In the genomic region with DNA sequence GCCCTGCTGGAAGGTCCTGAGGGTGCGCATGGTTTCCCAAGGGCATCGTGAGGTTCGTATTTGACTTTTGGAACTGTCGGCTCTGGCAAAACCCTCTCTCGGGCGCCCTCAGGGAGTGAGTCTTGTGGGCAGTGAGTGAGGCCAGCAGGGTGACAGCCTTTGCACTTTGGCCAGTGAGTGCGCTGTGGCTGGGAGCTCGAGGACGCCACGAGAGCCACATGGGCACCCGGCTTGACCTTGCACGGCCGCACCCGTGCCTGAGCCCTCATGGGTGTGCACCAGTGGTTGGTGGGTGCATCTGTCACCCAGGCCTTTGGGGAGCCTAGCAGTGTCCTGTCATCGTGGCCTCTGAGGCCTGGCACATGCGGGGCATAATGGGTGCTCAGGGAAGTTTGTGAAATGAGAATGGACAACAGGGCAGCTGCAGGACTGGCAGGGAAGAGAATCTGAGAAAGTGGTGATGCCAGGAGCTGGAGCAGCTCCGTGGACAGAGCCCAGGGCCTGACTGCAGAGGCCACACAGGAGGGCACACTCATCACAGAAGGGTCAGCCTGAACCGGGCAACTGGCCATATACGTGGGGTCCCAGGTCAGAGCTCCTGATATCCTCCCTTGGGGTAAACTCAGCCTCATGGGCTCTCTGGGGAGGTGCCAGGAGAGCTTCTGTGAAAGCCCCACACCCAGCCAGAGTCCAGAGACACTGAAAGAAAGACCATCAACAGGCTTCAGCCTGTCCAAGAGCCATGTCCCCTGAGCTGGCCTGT, we compare ENCODE assay signal across 22 cellular contexts. TPM values are rescaled to one million over a fixed set of nuclear protein-coding genes. Genes with fewer than 3 reads are reported as not detected.
A peak's percentile ranks its signal among the peaks of the same experiment; 100 is the strongest.
DNase-seq lines count a peak whose midpoint lies in the region; ATAC-seq, FAIRE-seq and TF ChIP-seq lines count a peak whose summit lies in the region.
"Had no signal": no experiment of that assay in that cellular context is flagged by ENCODE, and none has a peak within 500 bp of the region (broad histone marks: within the 10 kb centered on the region; RNA-seq: fewer than 3 reads in every experiment).

No MANE protein-coding gene starts in this region.

- H3K4me1 Mint-ChIP-seq in neural progenitor cell (peaks cover 5% of the 10 kb centered on the region), HFFc6 (ENCODE audit: low read depth) (peaks cover 7% of the 10 kb centered on the region; the same call in 1 of the 2 replicates)
- peaks cover 3% of the 10 kb centered on the region for H3K4me1 Mint-ChIP-seq in activated T-helper 17 cell treated with anti-CD3 and anti-CD28 coated beads, Interleukin-2, amount 50 U/mL, for 72 hours

- intact Hi-C loops in kidney (cut with DNase I) = no loop called here

- no peaks in the 10 kb centered on the region for H3K9me3 ChIP-seq in RWPE2 (ENCODE audit: severe bottlenecking)
- H3K9me3 ChIP-seq in kidney (ENCODE audit: control insufficient read depth in 1 of 2, low read length in 2 of 2) = no peaks in the 10 kb centered on the region
- H3K9me3 ChIP-seq in neural progenitor cell (ENCODE audit: low read depth) = no peaks in the 10 kb centered on the region
- H3K9me3 ChIP-seq: HAP-1 had no signal

- DNase-seq in RWPE2 (ENCODE audit: low spot score) = peak; percentile 74
- peak; percentile 63 for DNase-seq in kidney
- no peak for DNase-seq in neural progenitor cell (ENCODE audit: low spot score)
- no peak for DNase-seq in substantia nigra (lab: John Stamatoyannopoulos, UW)
- DNase-seq in HFFc6 = no peak
- no peak for DNase-seq in activated CD4-positive, CD25-positive, alpha-beta regulatory T cell treated with anti-CD3 and anti-CD28 coated beads, Interleukin-2, amount 50 U/mL, for 72 hours
- no peak for DNase-seq in NCI-H2196 treated with DMSO at 0.1 percent for 48 hours (lab: John Stamatoyannopoulos, UW; ENCODE audit: unreplicated experiment)
- DNase-seq: DMS53, GDM1, NCI-H1105, NCI-H146, NCI-H2029, NCI-H2171, NCI-H524 treated with DMSO at 0.1 percent for 48 hours, OCI-M1, Right ventricle myocardium superior had no signal

- H3K36me3 Mint-ChIP-seq in neural progenitor cell (no peaks in the 10 kb centered on the region), HFFc6 (ENCODE audit: low read depth) (no peaks in the 10 kb centered on the region)
- no peaks in the 10 kb centered on the region for H3K36me3 Mint-ChIP-seq in activated T-helper 17 cell treated with anti-CD3 and anti-CD28 coated beads, Interleukin-2, amount 50 U/mL, for 72 hours (ENCODE audit: low read depth)

- no peak overlapping the region for H3K4me2 ChIP-seq in neural progenitor cell
- H3K4me2 ChIP-seq: KMS-11 had no signal

- H3F3A ChIP-seq in neural progenitor cell (ENCODE audit: low read depth) = no peaks in the 10 kb centered on the region

- H3K79me2 ChIP-seq in neural progenitor cell (ENCODE audit: low read depth) = no peaks in the 10 kb centered on the region

- H4K20me1 ChIP-seq in neural progenitor cell (ENCODE audit: low read depth) = no peaks in the 10 kb centered on the region

- no peak for ATAC-seq in RWPE2 (ENCODE audit: low read depth)
- ATAC-seq in activated T-helper 17 cell treated with anti-CD3 and anti-CD28 coated beads, Interleukin-2, amount 50 U/mL, for 72 hours (replicated peaks) = no peak

- no peak overlapping the region for H3K4me3 ChIP-seq in RWPE2 (ENCODE audit: severe bottlenecking)
- H3K4me3 ChIP-seq in kidney (ENCODE audit: low read length in 2 of 2) = no peak overlapping the region
- no peak overlapping the region for H3K4me3 ChIP-seq in neural progenitor cell
- H3K4me3 ChIP-seq: HAP-1 had no signal

- FAIRE-seq in kidney (lab: Jason Lieb, UNC) = no peak
- FAIRE-seq: A204.1, D721Med had no signal

- H3K9ac ChIP-seq in kidney (ENCODE audit: low read length in 2 of 2) (no peak overlapping the region), neural progenitor cell (no peak overlapping the region)
- H3K9ac ChIP-seq: KMS-11 had no signal

- no peak overlapping the region for H3K4me3 Mint-ChIP-seq in neural progenitor cell
- no peak overlapping the region for H3K4me3 Mint-ChIP-seq in HFFc6
- H3K4me3 Mint-ChIP-seq in activated T-helper 17 cell treated with anti-CD3 and anti-CD28 coated beads, Interleukin-2, amount 50 U/mL, for 72 hours = no peak overlapping the region

- TF ChIP-seq CTCF in RWPE2 (IDR thresholded peaks at IDR 0.05; ENCODE audit: poor library complexity, severe bottlenecking) (no peak), kidney (IDR thresholded peaks at IDR 0.05; ENCODE audit: borderline replicate concordance, extremely low read depth, insufficient read depth) (no peak), neural progenitor cell (IDR thresholded peaks at IDR 0.05) (no peak), HFFc6 (IDR thresholded peaks at IDR 0.05) (no peak)

- H3K27me3 Mint-ChIP-seq in neural progenitor cell (ENCODE audit: insufficient read depth, low read depth) (peaks cover 22% of the 10 kb centered on the region), HFFc6 (ENCODE audit: insufficient read depth) (peaks cover 51% of the 10 kb centered on the region)
- H3K27me3 Mint-ChIP-seq in activated T-helper 17 cell treated with anti-CD3 and anti-CD28 coated beads, Interleukin-2, amount 50 U/mL, for 72 hours = peaks cover 17% of the 10 kb centered on the region

- H3K4me1 ChIP-seq in RWPE2 (ENCODE audit: insufficient read depth, poor library complexity, severe bottlenecking) = no peaks in the 10 kb centered on the region
- H3K4me1 ChIP-seq in kidney (ENCODE audit: control insufficient read depth in 1 of 2, insufficient read depth in 1 of 2, low read depth in 1 of 2, low read length in 2 of 2) = peaks cover 0 to 2% of the 10 kb centered on the region in 2 donors
- H3K4me1 ChIP-seq in neural progenitor cell = no peaks in the 10 kb centered on the region
- H3K4me1 ChIP-seq: HAP-1 had no signal

- no peak overlapping the region for H2AFZ ChIP-seq in neural progenitor cell (replicated peaks)

- H3K9me3 Mint-ChIP-seq in neural progenitor cell = no peaks in the 10 kb centered on the region
- no peaks in the 10 kb centered on the region for H3K9me3 Mint-ChIP-seq in HFFc6
- no peaks in the 10 kb centered on the region for H3K9me3 Mint-ChIP-seq in activated T-helper 17 cell treated with anti-CD3 and anti-CD28 coated beads, Interleukin-2, amount 50 U/mL, for 72 hours

- H3K36me3 ChIP-seq in RWPE2 (ENCODE audit: low read depth) (no peaks in the 10 kb centered on the region), kidney (ENCODE audit: control insufficient read depth in 1 of 2, insufficient read depth in 2 of 2, low read length in 2 of 2) (no peaks in the 10 kb centered on the region), neural progenitor cell (no peaks in the 10 kb centered on the region)
- H3K36me3 ChIP-seq: HAP-1 had no signal

- H3K27me3 ChIP-seq in RWPE2 (ENCODE audit: insufficient read depth, poor library complexity, severe bottlenecking) (no peaks in the 10 kb centered on the region), neural progenitor cell (peaks cover 2% of the 10 kb centered on the region)

- no peak overlapping the region for H3K27ac ChIP-seq in RWPE2 (ENCODE audit: poor library complexity, severe bottlenecking)
- no peak overlapping the region for H3K27ac ChIP-seq in kidney (ENCODE audit: low read depth in 2 of 2, low read length in 2 of 2)
- no peak overlapping the region for H3K27ac ChIP-seq in neural progenitor cell
- H3K27ac ChIP-seq in substantia nigra (ENCODE audit: low read depth, low read length, poor library complexity, severe bottlenecking) = peak overlapping the region; percentile 11
- H3K27ac ChIP-seq: HL-60, KMS-11 had no signal

- H3K27ac Mint-ChIP-seq in neural progenitor cell = peak overlapping the region; percentile 32
- no peak overlapping the region for H3K27ac Mint-ChIP-seq in HFFc6
- H3K27ac Mint-ChIP-seq in activated T-helper 17 cell treated with anti-CD3 and anti-CD28 coated beads, Interleukin-2, amount 50 U/mL, for 72 hours = no peak overlapping the region

RNA-seq across cellular contexts. Expression of a gene that starts 30.4 kb away (rescaled TPM):
- total RNA-seq in kidney (44.9 TPM), neural progenitor cell (ENCODE audit: low replicate concordance) (64.6 and 98.0 TPM in 2 replicates)
- 40.0 TPM for polyA plus RNA-seq in kidney (ENCODE audit: insufficient read depth, low read depth, low replicate concordance)
- 10 to 100 TPM; 54.9 to 78.8 (median 64.5) TPM for total RNA-seq in HFFc6 (2021; fragmentation: NEBNext Ultra II Directional; extraction: Animal tissue kit (Norgen Biotek cat#: 25700))
- total RNA-seq in activated T-helper 17 cell treated with anti-CD3 and anti-CD28 coated beads, Interleukin-2, amount 50 U/mL, for 72 hours = 100 to 1,000 TPM; 127 to 174 TPM

RNA-seq across cellular contexts. Expression of a gene that starts 48.2 kb away (rescaled TPM):
- 66.0 TPM for total RNA-seq in kidney
- 99.0 TPM for polyA plus RNA-seq in kidney (ENCODE audit: insufficient read depth, low read depth, low replicate concordance)
- total RNA-seq in neural progenitor cell (ENCODE audit: low replicate concordance) = 26.0 and 39.1 TPM in 2 replicates
- 10 to 100 TPM; 73.1 to 83.1 (median 80.0) TPM for total RNA-seq in HFFc6 (2021; fragmentation: NEBNext Ultra II Directional; extraction: Animal tissue kit (Norgen Biotek cat#: 25700))
- total RNA-seq in activated T-helper 17 cell treated with anti-CD3 and anti-CD28 coated beads, Interleukin-2, amount 50 U/mL, for 72 hours = 10 to 100 TPM; 22.6 to 32.2 TPM

Comparison
In these comparisons a context has a peak if more than half of its experiments do, and no peak if none do; other contexts are left out.
1. DNase-seq: peak in RWPE2 (single experiment) and kidney (single experiment); none in neural progenitor cell (single experiment), substantia nigra (0 of 49), HFFc6 (single experiment), activated CD4-positive, CD25-positive, alpha-beta regulatory T cell treated with anti-CD3 and anti-CD28 coated beads, Interleukin-2, amount 50 U/mL, for 72 hours (single experiment) and NCI-H2196 treated with DMSO at 0.1 percent for 48 hours (single experiment).